8 cellular contexts compared by ENCODE assay signal in the genomic region with DNA sequence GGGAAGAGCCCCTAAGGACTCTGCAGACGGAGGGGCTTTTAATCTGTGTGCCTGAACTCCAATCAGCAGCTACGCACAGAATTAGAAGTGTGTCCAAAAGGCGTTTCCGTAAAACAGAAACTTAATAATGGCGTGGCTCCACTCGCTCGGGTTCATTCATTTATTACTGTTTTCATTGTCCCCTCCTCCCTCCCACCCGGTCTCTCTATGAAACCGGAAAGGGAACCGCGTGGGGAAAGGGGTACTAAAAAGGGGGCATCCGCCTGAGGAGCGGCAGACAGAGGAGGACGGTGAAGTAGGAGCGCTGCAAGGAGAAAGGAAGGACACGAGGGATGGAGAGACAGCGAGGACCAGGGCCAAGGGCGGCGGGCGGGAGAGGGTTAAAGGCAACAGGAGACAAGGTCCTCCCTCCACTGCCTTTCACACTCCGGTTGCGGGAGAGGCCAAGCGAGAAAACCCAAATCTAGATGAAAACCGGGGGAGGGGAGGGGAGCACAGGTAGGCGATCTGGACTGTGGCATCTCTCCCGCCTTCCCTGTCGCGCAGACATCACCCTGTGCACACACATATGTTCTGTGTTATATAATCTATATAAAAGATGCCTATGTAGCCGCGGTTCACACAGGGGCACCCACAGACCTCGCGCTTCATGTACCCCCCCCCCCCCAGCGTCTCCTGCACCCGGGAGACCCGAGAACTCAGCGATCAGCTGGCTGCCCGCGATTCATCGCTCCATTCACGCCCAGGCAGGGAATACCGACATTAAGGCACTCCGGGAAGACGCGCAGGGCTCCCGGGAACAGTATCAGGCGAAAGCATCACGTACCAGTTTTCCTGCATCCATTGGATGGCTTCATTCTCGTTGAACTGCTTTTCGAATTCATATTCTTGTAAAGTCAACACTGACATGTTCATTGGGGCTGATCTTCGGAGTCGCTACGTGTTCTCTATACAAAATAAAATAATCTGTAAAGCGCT. TPM values are rescaled to one million over a fixed set of nuclear protein-coding genes. Genes with fewer than 3 reads are reported as not detected.
DNase-seq lines count a peak whose midpoint lies in the region; ATAC-seq, FAIRE-seq and TF ChIP-seq lines count a peak whose summit lies in the region.

No MANE protein-coding gene starts in this region.

- H3K9me3 ChIP-seq in T-helper 17 cell (ENCODE audit: control insufficient read depth, low read length, poor library complexity, severe bottlenecking) (no peaks in the 10 kb centered on the region), astrocyte (ENCODE audit: insufficient read depth, low read depth, low read length) (no peaks in the 10 kb centered on the region)

- peak overlapping the region; percentile 93 for H2AFZ ChIP-seq in astrocyte (ENCODE audit: low read depth, low read length)

- H3K4me3 ChIP-seq in astrocyte (ENCODE audit: insufficient read depth, low read depth, low read length), result peak overlapping the region; percentile 88

- H3K4me1 Mint-ChIP-seq in T-helper 17 cell (peaks cover 32% of the 10 kb centered on the region), astrocyte (ENCODE audit: low read depth, unreplicated experiment) (peaks cover 19% of the 10 kb centered on the region)

- H3K36me3 ChIP-seq in astrocyte (ENCODE audit: insufficient read depth, low read length), result no peaks in the 10 kb centered on the region

- no peak for TF ChIP-seq CTCF in astrocyte (IDR thresholded peaks at IDR 0.05; ENCODE audit: insufficient read depth, low read depth, low read length)

- peak overlapping the region; percentile 91 for H3K27ac Mint-ChIP-seq in T-helper 17 cell
- H3K27ac Mint-ChIP-seq in astrocyte (ENCODE audit: unreplicated experiment), result peak overlapping the region; percentile 91

- H3K27ac ChIP-seq in astrocyte (ENCODE audit: low read depth, low read length), result peak overlapping the region; percentile 69

- no peaks in the 10 kb centered on the region for H4K20me1 ChIP-seq in astrocyte (ENCODE audit: insufficient read depth, low read length)

- DNase-seq in Ammon's horn (ENCODE audit: low spot score) (peak; percentile 75), GM19238 (ENCODE audit: insufficient read length, low spot score) (peak; percentile 30), LoVo (ENCODE audit: low spot score) (peak; percentile 28), T-helper 17 cell (peak in 1 of 3 donors; percentile 17), astrocyte (ENCODE audit: low read depth) (peak; percentile 42), hippocampal formation (lab: John Stamatoyannopoulos, UW) (peak; percentile 58 to 62), renal cortical epithelial cell (ENCODE audit: low read depth) (peak; percentile 16)

- H3K4me3 Mint-ChIP-seq in T-helper 17 cell (peak overlapping the region; percentile 100), astrocyte (ENCODE audit: unreplicated experiment) (peak overlapping the region; percentile 98)

- H3K36me3 Mint-ChIP-seq in T-helper 17 cell (ENCODE audit: low read depth) (peaks cover 4% of the 10 kb centered on the region), astrocyte (ENCODE audit: low read depth, unreplicated experiment) (no peaks in the 10 kb centered on the region)

- peak overlapping the region; percentile 90 for H3K9ac ChIP-seq in astrocyte (ENCODE audit: low read length)

- peaks cover 19% of the 10 kb centered on the region for H3K4me1 ChIP-seq in astrocyte (ENCODE audit: insufficient read depth, low read length)

- no peaks in the 10 kb centered on the region for H3K27me3 ChIP-seq in astrocyte (ENCODE audit: insufficient read depth, low read length)

- ATAC-seq in T-helper 17 cell (peak; percentile 22), GM21360 (IDR thresholded peaks at IDR 0.05; ENCODE audit: unreplicated experiment) (no peak)

- H3K79me2 ChIP-seq in astrocyte (ENCODE audit: insufficient read depth, low read length), result peaks cover 38% of the 10 kb centered on the region

- FAIRE-seq in astrocyte (lab: Jason Lieb, UNC), result no peak

- H3K4me2 ChIP-seq in astrocyte (ENCODE audit: low read length), result peak overlapping the region; percentile 99

- H3K9me3 Mint-ChIP-seq in astrocyte (ENCODE audit: unreplicated experiment), result no peaks in the 10 kb centered on the region

- no peaks in the 10 kb centered on the region for H3K27me3 Mint-ChIP-seq in T-helper 17 cell
- peaks cover 3% of the 10 kb centered on the region for H3K27me3 Mint-ChIP-seq in astrocyte (ENCODE audit: low read depth, unreplicated experiment)

RNA-seq across cellular contexts. Expression of gene ELOVL6, which starts 0.7 kb away (rescaled TPM):
- 1 to 10 TPM; 3.7 to 3.9 TPM for total RNA-seq in T-helper 17 cell
- total RNA-seq in astrocyte, result 19.2 and 25.5 TPM in 2 replicates
- total RNA-seq in renal cortical epithelial cell, result 17.0 and 31.7 TPM in 2 replicates
